ENCODE assay signal across 22 cellular contexts in genomic region chr2:19434413-19434812, GRCh38.
"Had no signal": no experiment of that assay in that cellular context is flagged by ENCODE, and none has a peak within 500 bp of the region (broad histone marks: within the 10 kb centered on the region; RNA-seq: fewer than 3 reads in every experiment).

No MANE protein-coding gene starts in this region.

- DNase-seq: stimulated activated CD4-positive, alpha-beta T cell treated with anti-CD3 and anti-CD28 coated beads, Interleukin-2, amount 100 ng/mL, for 48 hours; stimulated activated CD4-positive, alpha-beta T cell treated with anti-CD3 and anti-CD28 coated beads, Interleukin-4, amount 100 ng/mL, for 1 hour; stimulated activated CD4-positive, alpha-beta T cell treated with anti-CD3 and anti-CD28 coated beads, Interleukin-4, amount 100 ng/mL, for 24 hours; stimulated activated CD4-positive, alpha-beta T cell treated with anti-CD3 and anti-CD28 coated beads, Interleukin-4, amount 100 ng/mL, for 4 hours; stimulated activated CD8-positive, alpha-beta memory T cell treated with anti-CD3 and anti-CD28 coated beads, Interleukin-4, amount 100 ng/mL, for 48 hours; stimulated activated naive B cell treated with anti-CD40 and anti-IgM and Interleukin-4, amounts not matched to agents 10 μg/mL and 1 μg/mL and 100 μg/mL, for 72 hours; stimulated activated naive CD4-positive, alpha-beta T cell; stimulated activated naive CD4-positive, alpha-beta T cell treated with Interleukin-2 at 50 U/mL for 16 hours; stimulated activated naive CD8-positive, alpha-beta T cell treated with anti-CD3 and anti-CD28 coated beads, Interleukin-15, amount 100 ng/mL, for 72 hours; stimulated activated naive CD8-positive, alpha-beta T cell treated with anti-CD3 and anti-CD28 coated beads, Interleukin-15, Interleukin-2, amounts not matched to agents 100 U/mL and 50 U/mL, for 24 hours; stomach; substantia nigra; testis; thyroid gland; tibial artery; transverse colon; trophoblast cell; upper lobe of left lung; upper lobe of right lung; uterus had no signal

- ATAC-seq: stimulated activated effector memory CD8-positive, alpha-beta T cell treated with anti-CD3 and anti-CD28 coated beads, Interleukin-12 subunit alpha, Interleukin-12 subunit beta, amount 100 ng/mL, for 72 hours; stimulated activated memory B cell treated with anti-CD40 and anti-IgM and Interleukin-4, amounts not matched to agents 10 μg/mL and 1 μg/mL and 100 μg/mL, for 72 hours; stimulated activated naive B cell treated with anti-CD40 and anti-IgM and Interleukin-4, amounts not matched to agents 10 μg/mL and 1 μg/mL and 100 μg/mL, for 72 hours; stimulated activated naive CD8-positive, alpha-beta T cell treated with anti-CD3 and anti-CD28 coated beads, Interleukin-15, amount 100 ng/mL, for 72 hours; stimulated activated naive CD8-positive, alpha-beta T cell treated with anti-CD3 and anti-CD28 coated beads, Interleukin-15, Interleukin-2, amounts not matched to agents 100 U/mL and 50 U/mL, for 24 hours; upper lobe of right lung had no signal
